In genomic region chr16:14104066-14104465, GRCh38 we compare ENCODE assay signal across 24 cellular contexts.
"Had no signal": no experiment of that assay in that cellular context is flagged by ENCODE, and none has a peak within 500 bp of the region (broad histone marks: within the 10 kb centered on the region; RNA-seq: fewer than 3 reads in every experiment).

No MANE protein-coding gene starts in this region.

- H3K9me3 Mint-ChIP-seq: activated B cell treated with CpG ODN at 0.5 μM for 24 hours; activated naive CD8-positive, alpha-beta T cell treated with anti-CD3 and anti-CD28 coated beads for 36 hours; activated T-cell treated with anti-CD3 and anti-CD28 coated beads, Interleukin-2, amount 50 U/mL, for 4 hours; T-helper 1 cell treated with Interleukin-12 subunit alpha and Interleukin-12 subunit beta and Interleukin-4 antibody, amounts not matched to agents 30 μg/mL and 1 μg/mL, for 36 hours had no signal

- ATAC-seq: activated CD4-positive, alpha-beta T cell treated with anti-CD3 and anti-CD28 coated beads for 36 hours had no signal

- H3K36me3 Mint-ChIP-seq: activated naive CD8-positive, alpha-beta T cell treated with anti-CD3 and anti-CD28 coated beads for 36 hours had no signal

- H3K36me3 ChIP-seq: left ventricle myocardium inferior, spleen, tibial artery had no signal

- H3K27ac Mint-ChIP-seq: activated B cell treated with CpG ODN at 0.5 μM for 24 hours; activated CD4-positive, alpha-beta T cell treated with anti-CD3 and anti-CD28 coated beads for 36 hours; activated naive CD8-positive, alpha-beta T cell treated with anti-CD3 and anti-CD28 coated beads for 36 hours; T-helper 1 cell treated with Interleukin-12 subunit alpha and Interleukin-12 subunit beta and Interleukin-4 antibody, amounts not matched to agents 30 μg/mL and 1 μg/mL, for 36 hours had no signal

- DNase-seq: activated B cell treated with CpG ODN at 0.5 μM for 24 hours; activated CD4-positive, alpha-beta T cell treated with anti-CD3 and anti-CD28 coated beads for 36 hours; activated CD4-positive, alpha-beta T cell treated with anti-CD3 and anti-CD28 coated beads, Interleukin-2, amount 50 U/mL, for 4 hours; activated CD8-positive, alpha-beta memory T cell treated with anti-CD3 and anti-CD28 coated beads for 24 hours; activated CD8-positive, alpha-beta memory T cell treated with anti-CD3 and anti-CD28 coated beads, Interleukin-2, amount 50 U/mL, for 4 hours; activated naive CD4-positive, alpha-beta T cell treated with Interleukin-2 at 50 U/mL for 16 hours; activated naive CD8-positive, alpha-beta T cell treated with anti-CD3 and anti-CD28 coated beads for 36 hours; activated T-cell treated with anti-CD3 and anti-CD28 coated beads, Interleukin-2, amount 50 U/mL, for 4 hours; cerebellar nuclear complex; cortex of kidney; foreskin fibroblast; left ventricle myocardium inferior; occipital lobe; posterior cingulate gyrus; retina; spleen; stimulated activated CD4-positive, alpha-beta T cell treated with anti-CD3 and anti-CD28 coated beads, Interleukin-4, amount 100 ng/mL, for 1 hour; stimulated activated naive CD4-positive, alpha-beta T cell; substantia nigra; T1000; tibial artery had no signal

- H3K27me3 Mint-ChIP-seq: activated B cell treated with CpG ODN at 0.5 μM for 24 hours; activated CD4-positive, alpha-beta T cell treated with anti-CD3 and anti-CD28 coated beads for 36 hours; activated naive CD8-positive, alpha-beta T cell treated with anti-CD3 and anti-CD28 coated beads for 36 hours had no signal

- H3K27ac ChIP-seq: epithelial cell of prostate, left ventricle myocardium inferior, tibial artery had no signal

- H3K4me3 ChIP-seq: left ventricle myocardium inferior, spleen, tibial artery had no signal

- H3K9me3 ChIP-seq: left ventricle myocardium inferior, spleen, tibial artery had no signal

- H3K4me3 Mint-ChIP-seq: activated B cell treated with CpG ODN at 0.5 μM for 24 hours; activated CD4-positive, alpha-beta T cell treated with anti-CD3 and anti-CD28 coated beads for 36 hours; activated naive CD8-positive, alpha-beta T cell treated with anti-CD3 and anti-CD28 coated beads for 36 hours; activated T-cell treated with anti-CD3 and anti-CD28 coated beads, Interleukin-2, amount 50 U/mL, for 4 hours; neural crest cell; T-helper 1 cell treated with Interleukin-12 subunit alpha and Interleukin-12 subunit beta and Interleukin-4 antibody, amounts not matched to agents 30 μg/mL and 1 μg/mL, for 36 hours had no signal

- H3K27me3 ChIP-seq: spleen, tibial artery had no signal
